34 cellular contexts compared by ENCODE assay signal in the genomic region with DNA sequence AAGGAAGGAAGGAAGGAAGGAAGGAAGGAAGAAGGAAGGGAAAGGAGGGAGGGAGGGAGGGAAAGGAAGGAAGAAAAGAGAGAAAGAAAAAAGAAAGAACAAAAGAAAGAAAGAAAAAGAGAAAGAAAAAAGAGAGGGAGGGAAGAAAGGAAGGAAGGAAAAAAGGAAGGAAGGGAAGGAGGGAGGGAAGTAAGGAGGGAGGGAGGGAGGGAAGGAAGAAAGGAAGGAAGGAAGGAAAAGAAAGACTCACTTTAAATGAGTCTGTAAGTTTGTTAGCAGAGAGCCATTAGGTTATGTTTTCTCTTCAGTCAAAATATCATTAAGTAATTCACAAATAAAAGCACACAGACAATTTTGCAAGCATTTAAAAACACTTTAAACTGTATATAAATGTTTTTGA. TPM values are rescaled to one million over a fixed set of nuclear protein-coding genes. Genes with fewer than 3 reads are reported as not detected.
"Had no signal": no experiment of that assay in that cellular context is flagged by ENCODE, and none has a peak within 500 bp of the region (broad histone marks: within the 10 kb centered on the region; RNA-seq: fewer than 3 reads in every experiment).

No MANE protein-coding gene starts in this region.

- H3K4me1 ChIP-seq: adrenal gland, breast epithelium had no signal

- H3K4me3 ChIP-seq: adrenal gland, ascending aorta, body of pancreas, breast epithelium, cardiac muscle cell had no signal

- ATAC-seq: activated naive CD4-positive, alpha-beta T cell treated with anti-CD3 and anti-CD28 coated beads, Interleukin-2, amount 50 U/mL, for 72 hours; activated naive CD8-positive, alpha-beta T cell treated with anti-CD3 and anti-CD28 coated beads, Interleukin-2, amount 50 U/mL, for 24 hours; activated T-cell treated with anti-CD3 and anti-CD28 coated beads, Interleukin-2, amount 50 U/mL, for 4 hours; activated T-cell treated with anti-CD3 and anti-CD28 coated beads, Interleukin-2, amount 50 U/mL, for 72 hours; activated T-helper 17 cell treated with anti-CD3 and anti-CD28 coated beads, Interleukin-2, amount 50 U/mL, for 72 hours; body of pancreas had no signal

- H3K27me3 ChIP-seq: adrenal gland, ascending aorta, body of pancreas, brain microvascular endothelial cell, breast epithelium, cardiac muscle cell had no signal

- H3K27ac ChIP-seq: adrenal gland, ascending aorta, body of pancreas, brain microvascular endothelial cell, breast epithelium, cardiac muscle cell had no signal

- DNase-seq: activated effector memory CD4-positive, alpha-beta T cell treated with anti-CD3 and anti-CD28 coated beads, Interleukin-2, amount 50 U/mL, for 16 hours; activated effector memory CD4-positive, alpha-beta T cell treated with Interleukin-2 at 50 U/mL for 16 hours; activated gamma-delta T cell; activated gamma-delta T cell treated with Interleukin-2 at 50 U/mL for 16 hours; activated naive CD4-positive, alpha-beta T cell; activated naive CD4-positive, alpha-beta T cell treated with anti-CD3 and anti-CD28 coated beads for 36 hours; activated naive CD4-positive, alpha-beta T cell treated with anti-CD3 and anti-CD28 coated beads, Interleukin-2, amount 10 ng/mL, durations not matched to agents 7 days and 5 days; activated naive CD4-positive, alpha-beta T cell treated with anti-CD3 and anti-CD28 coated beads, Interleukin-2, amount 50 U/mL, for 16 hours; activated naive CD4-positive, alpha-beta T cell treated with Interleukin-2 at 50 U/mL for 16 hours; activated naive CD8-positive, alpha-beta T cell treated with anti-CD3 and anti-CD28 coated beads for 36 hours; activated naive CD8-positive, alpha-beta T cell treated with anti-CD3 and anti-CD28 coated beads, Interleukin-2, amount 10 ng/mL, durations not matched to agents 7 days and 5 days; activated naive CD8-positive, alpha-beta T cell treated with anti-CD3 and anti-CD28 coated beads, Interleukin-2, amount 50 U/mL, for 24 hours; activated T-cell treated with anti-CD3 and anti-CD28 coated beads, Interleukin-2, amount 50 U/mL, for 1 hour; activated T-cell treated with anti-CD3 and anti-CD28 coated beads, Interleukin-2, amount 50 U/mL, for 24 hours; activated T-cell treated with anti-CD3 and anti-CD28 coated beads, Interleukin-2, amount 50 U/mL, for 4 hours; activated T-cell treated with anti-CD3 and anti-CD28 coated beads, Interleukin-2, amount 50 U/mL, for 48 hours; activated T-cell treated with anti-CD3 and anti-CD28 coated beads, Interleukin-2, amount 50 U/mL, for 72 hours; adrenal gland; amniotic stem cell; amygdala; anterior cingulate cortex; aorta; body of pancreas; brain microvascular endothelial cell; caudate nucleus; central memory CD4-positive, alpha-beta T cell; cerebellar nuclear complex had no signal

- H3K9me3 ChIP-seq: adrenal gland, ascending aorta, body of pancreas, breast epithelium had no signal

- FAIRE-seq: astrocyte, bronchial epithelial cell had no signal

- H3K36me3 ChIP-seq: adrenal gland, ascending aorta, breast epithelium, cardiac muscle cell had no signal

RNA-seq across cellular contexts. Expression of a gene that starts 44.0 kb away (rescaled TPM):
- total RNA-seq: activated naive CD4-positive, alpha-beta T cell treated with anti-CD3 and anti-CD28 coated beads for 36 hours; activated naive CD8-positive, alpha-beta T cell treated with anti-CD3 and anti-CD28 coated beads, Interleukin-2, amount 10 ng/mL, durations not matched to agents 7 days and 5 days had no signal
